Comparison of ENCODE assay signal across 8 cellular contexts in genomic region chr2:196233808-196234501, GRCh38.
DNase-seq lines count a peak whose midpoint lies in the region; ATAC-seq and TF ChIP-seq lines count a peak whose summit lies in the region.

No MANE protein-coding gene starts in this region.

- H3K9ac ChIP-seq in HCT116 (ENCODE audit: low read length): peak overlapping the region; percentile 24; the same call in 1 of the 2 replicates

- no peaks in the 10 kb centered on the region for H3K79me2 ChIP-seq in HCT116 (ENCODE audit: insufficient read depth, low read length)
- H3K79me2 ChIP-seq in GM23338 (replicated peaks; ENCODE audit: insufficient read depth): no peaks in the 10 kb centered on the region

- H4K20me1 ChIP-seq in HCT116 (ENCODE audit: insufficient read depth) (no peaks in the 10 kb centered on the region), GM23338 (replicated peaks; ENCODE audit: insufficient read depth) (no peaks in the 10 kb centered on the region)

- no peaks in the 10 kb centered on the region for H3K27me3 Mint-ChIP-seq in stimulated activated naive CD8-positive, alpha-beta T cell treated with anti-CD3 and anti-CD28 coated beads, Interleukin-15, Interleukin-2, amounts not matched to agents 100 ng/mL and 50 ng/mL, for 24 hours
- peaks cover 5% of the 10 kb centered on the region for H3K27me3 Mint-ChIP-seq in GM23338 (ENCODE audit: insufficient read depth, low read depth, poor library complexity)

- no peaks in the 10 kb centered on the region for H3F3A ChIP-seq in GM23338 (replicated peaks; ENCODE audit: low read depth)

- no TSS peak for BruUV-seq in HCT116 (replicated peaks; lab: Mats Ljungman, UMichigan)

- DNase-seq in HCT116 (ENCODE audit: low read depth, low spot score) (no peak), NAMALWA (ENCODE audit: low spot score) (peak; percentile 84), epithelial cell of esophagus (ENCODE audit: low read depth) (peak; percentile 25), NCI-H345 treated with DMSO at 0.1 percent for 48 hours (lab: John Stamatoyannopoulos, UW; ENCODE audit: unreplicated experiment) (no peak), GM23338 (ENCODE audit: low spot score) (no peak)
- no peak for DNase-seq in stimulated activated CD4-positive, alpha-beta T cell treated with anti-CD3 and anti-CD28 coated beads, Interleukin-4, amount 100 ng/mL, for 1 hour

- H3K27ac ChIP-seq in HCT116 (ENCODE audit: low read depth, low read length): peak overlapping the region; percentile 55
- no peak overlapping the region for H3K27ac ChIP-seq in GM23338 (ENCODE audit: low read depth)

- peak overlapping the region; percentile 68 for H3K4me2 ChIP-seq in HCT116 (ENCODE audit: low read length)
- H3K4me2 ChIP-seq in GM23338: no peak overlapping the region

- TF ChIP-seq CTCF in HCT116 (IDR thresholded peaks at IDR 0.05 in 2 of 3, conservative IDR thresholded peaks at IDR 0.05 in 1 of 3; ENCODE audit: borderline replicate concordance in 1 of 3, insufficient read depth in 1 of 3, low read depth in 2 of 3, low read length in 2 of 3): no peak
- no peak for TF ChIP-seq CTCF in epithelial cell of esophagus (IDR thresholded peaks at IDR 0.05; ENCODE audit: insufficient read depth, low read depth, low read length, missing control alignments)
- TF ChIP-seq CTCF in GM23338 (conservative IDR thresholded peaks at IDR 0.05; ENCODE audit: low read depth in 2 of 2): no peak

- no peak for TF ChIP-seq POLR2A in HCT116 (IDR thresholded peaks at IDR 0.05; ENCODE audit: borderline replicate concordance, extremely low read depth, insufficient read depth, insufficient read length)

- H3K27me3 ChIP-seq in HCT116 (ENCODE audit: insufficient read depth, low read length) (no peaks in the 10 kb centered on the region), GM23338 (ENCODE audit: insufficient read depth) (no peaks in the 10 kb centered on the region)

- no peaks in the 10 kb centered on the region for H3K9me3 Mint-ChIP-seq in stimulated activated naive CD8-positive, alpha-beta T cell treated with anti-CD3 and anti-CD28 coated beads, Interleukin-15, Interleukin-2, amounts not matched to agents 100 ng/mL and 50 ng/mL, for 24 hours
- H3K9me3 Mint-ChIP-seq in GM23338: no peaks in the 10 kb centered on the region; the same call in 2 of the 3 replicates

- RAD21 ChIA-PET in HCT116 (lab: Charles Lee; ENCODE audit: low non-redundant PET in 1 of 2, low total read pairs in 2 of 2, uncharacterized antibody in 2 of 2, unreplicated experiment in 2 of 2): no interaction called here

- peak overlapping the region; percentile 68 for H3K4me3 Mint-ChIP-seq in stimulated activated naive CD8-positive, alpha-beta T cell treated with anti-CD3 and anti-CD28 coated beads, Interleukin-15, Interleukin-2, amounts not matched to agents 100 ng/mL and 50 ng/mL, for 24 hours
- no peak overlapping the region for H3K4me3 Mint-ChIP-seq in GM23338

- CTCF ChIA-PET in HCT116 (lab: Charles Lee): no interaction called here

- H3K27ac Mint-ChIP-seq in stimulated activated naive CD8-positive, alpha-beta T cell treated with anti-CD3 and anti-CD28 coated beads, Interleukin-15, Interleukin-2, amounts not matched to agents 100 ng/mL and 50 ng/mL, for 24 hours: peak overlapping the region; percentile 97
- H3K27ac Mint-ChIP-seq in GM23338: no peak overlapping the region

- H3K36me3 ChIP-seq in HCT116 (ENCODE audit: control insufficient read depth in 1 of 2, insufficient read depth in 2 of 2, low read length in 2 of 2): no peaks in the 10 kb centered on the region
- no peaks in the 10 kb centered on the region for H3K36me3 ChIP-seq in GM23338 (ENCODE audit: insufficient read depth)

- TF ChIP-seq RAD21 in HCT116 (IDR thresholded peaks at IDR 0.05; ENCODE audit: low read depth): peak; percentile 5; the same call in 1 of the 2 replicates

- peak; percentile 83 for ATAC-seq in GM18499 (IDR thresholded peaks at IDR 0.05; ENCODE audit: insufficient read depth, unreplicated experiment)
- peak; percentile 22 for ATAC-seq in HCT116
- ATAC-seq in GM23338: no peak

- H3K4me1 ChIP-seq in HCT116 (ENCODE audit: control insufficient read depth in 1 of 2, insufficient read depth in 2 of 2, low read length in 2 of 2): peaks cover 26 to 34% of the 10 kb centered on the region in 2 experiments
- H3K4me1 ChIP-seq in GM23338 (ENCODE audit: insufficient read depth): no peaks in the 10 kb centered on the region

- peaks cover 8% of the 10 kb centered on the region for H3K36me3 Mint-ChIP-seq in stimulated activated naive CD8-positive, alpha-beta T cell treated with anti-CD3 and anti-CD28 coated beads, Interleukin-15, Interleukin-2, amounts not matched to agents 100 ng/mL and 50 ng/mL, for 24 hours (ENCODE audit: low read depth)
- H3K36me3 Mint-ChIP-seq in GM23338 (ENCODE audit: low read depth): no peaks in the 10 kb centered on the region

- POLR2A ChIA-PET in HCT116 (lab: Charles Lee): interaction anchor here (1.1 to 1.7 kb wide), 2 partner anchors 12 to 56 kb away, joined by 3 to 4 read pairs; no protein-coding TSS in a partner anchor

- intact Hi-C loops in HCT116 (cut with micrococcal nuclease): loop anchor here (2.0 kb wide), 1 partner anchor 63 kb away; the partner anchor contains the start of gene STK17B

- no peaks in the 10 kb centered on the region for H3K9me3 ChIP-seq in HCT116 (ENCODE audit: control insufficient read depth in 1 of 2, insufficient read depth in 1 of 2, low read depth in 1 of 2, low read length in 2 of 2)

- H3K4me3 ChIP-seq in HCT116 (replicated peaks in 1 of 2; ENCODE audit: low read depth in 1 of 2, low read length in 2 of 2) (peak overlapping the region in 1 of 2 experiments; percentile 31; a peak in 1 of 4 replicates), epithelial cell of esophagus (ENCODE audit: low read length) (no peak overlapping the region), GM23338 (no peak overlapping the region)

- H3K9me2 ChIP-seq in HCT116 (ENCODE audit: insufficient read depth): no peaks in the 10 kb centered on the region
- no peaks in the 10 kb centered on the region for H3K9me2 ChIP-seq in GM23338 (ENCODE audit: insufficient read depth)

- H2AFZ ChIP-seq in HCT116 (ENCODE audit: low read depth, low read length, poor library complexity, severe bottlenecking) (peak overlapping the region; percentile 49), GM23338 (no peak overlapping the region)

- peaks cover 100% of the 10 kb centered on the region for H3K4me1 Mint-ChIP-seq in stimulated activated naive CD8-positive, alpha-beta T cell treated with anti-CD3 and anti-CD28 coated beads, Interleukin-15, Interleukin-2, amounts not matched to agents 100 ng/mL and 50 ng/mL, for 24 hours (ENCODE audit: low read depth)
- no peaks in the 10 kb centered on the region for H3K4me1 Mint-ChIP-seq in GM23338

TF ChIP-seq in HCT116, 20 proteins besides CTCF, POLR2A, EP300 and RAD21:
- TF ChIP-seq ATF3 (IDR thresholded peaks at IDR 0.05): no peak

Comparison
In these comparisons a context has a peak if more than half of its experiments do, and no peak if none do; other contexts are left out.
1. DNase-seq: peak in NAMALWA (single experiment) and epithelial cell of esophagus (single experiment); none in HCT116 (single experiment), stimulated activated CD4-positive, alpha-beta T cell treated with anti-CD3 and anti-CD28 coated beads, Interleukin-4, amount 100 ng/mL, for 1 hour (single experiment), NCI-H345 treated with DMSO at 0.1 percent for 48 hours (single experiment) and GM23338 (single experiment).